Comparison of ENCODE assay signal across 17 cellular contexts in the genomic region with DNA sequence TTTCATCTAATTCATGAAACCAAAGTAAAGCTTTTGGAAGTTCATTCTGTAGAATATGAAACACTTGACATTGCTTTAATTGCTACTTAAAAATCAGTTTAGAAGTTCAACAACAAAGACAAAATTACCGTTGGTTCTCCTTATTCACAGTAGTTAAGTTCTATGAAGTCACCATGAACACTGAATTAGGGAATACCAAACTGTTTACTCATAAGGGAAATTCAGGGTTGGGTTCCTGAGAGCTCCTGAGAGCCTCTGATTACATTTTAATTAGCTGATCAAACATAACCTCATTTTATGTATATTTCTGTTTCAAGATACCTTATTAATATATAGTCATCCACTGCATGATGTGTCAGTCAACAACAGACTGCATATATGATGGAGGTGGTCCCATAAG. TPM values are rescaled to one million over a fixed set of nuclear protein-coding genes. Genes with fewer than 3 reads are reported as not detected.
DNase-seq lines count a peak whose midpoint lies in the region; ATAC-seq, FAIRE-seq and TF ChIP-seq lines count a peak whose summit lies in the region.
"Had no signal": no experiment of that assay in that cellular context is flagged by ENCODE, and none has a peak within 500 bp of the region (broad histone marks: within the 10 kb centered on the region; RNA-seq: fewer than 3 reads in every experiment).

No MANE protein-coding gene starts in this region.

- H4K20me1 ChIP-seq in PC-9 (ENCODE audit: insufficient read depth): no peaks in the 10 kb centered on the region

- no peaks in the 10 kb centered on the region for H3K9me2 ChIP-seq in PC-9 (ENCODE audit: insufficient read depth)

- H3K4me2 ChIP-seq in PC-9: peak overlapping the region; percentile 41
- H3K4me2 ChIP-seq: neural progenitor cell had no signal

- 48 to 58% methylated on average over 1 of the region's 1 CpG for WGBS in aorta, 2 donors

- TF ChIP-seq CTCF in PC-9 (conservative IDR thresholded peaks at IDR 0.05) (no peak), choroid plexus epithelial cell (conservative IDR thresholded peaks at IDR 0.05; ENCODE audit: low read depth, low read length) (no peak)

- H3K79me2 ChIP-seq in PC-9 (ENCODE audit: low read depth): no peaks in the 10 kb centered on the region

- CTCF ChIA-PET in PC-9 (lab: Charles Lee): interaction anchor here (0.5 kb wide), 1 partner anchor 820 kb away, joined by 3 read pairs; no protein-coding TSS in a partner anchor

- FAIRE-seq in H54 (lab: Jason Lieb, UNC): peak; percentile 92
- no peak for FAIRE-seq in GM12891 (lab: Jason Lieb, UNC)
- FAIRE-seq: colon had no signal

- no peak for ATAC-seq in aorta (ENCODE audit: low FRiP score)
- ATAC-seq: gastroesophageal sphincter, left colon had no signal

- no peaks in the 10 kb centered on the region for H3K27me3 ChIP-seq in PC-9 (ENCODE audit: insufficient read depth, low read depth)
- H3K27me3 ChIP-seq in aorta (ENCODE audit: control insufficient read depth in 1 of 2, insufficient read depth in 2 of 2, low read length in 1 of 2): no peaks in the 10 kb centered on the region
- H3K27me3 ChIP-seq: gastroesophageal sphincter, neural progenitor cell had no signal

- H3K4me1 ChIP-seq in PC-9 (replicated peaks; ENCODE audit: insufficient read depth): peaks cover 31% of the 10 kb centered on the region
- H3K4me1 ChIP-seq in aorta (ENCODE audit: control insufficient read depth in 1 of 2, insufficient read depth in 2 of 2, low read length in 2 of 2): peaks cover 2 to 3% of the 10 kb centered on the region in 2 donors
- H3K4me1 ChIP-seq: neural progenitor cell had no signal

- H2AFZ ChIP-seq in PC-9: no peak overlapping the region
- H2AFZ ChIP-seq: neural progenitor cell had no signal

- no peak for DNase-seq in H54 (ENCODE audit: insufficient read length, low spot score)
- peak in 1 of 2 experiments; percentile 63 for DNase-seq in PC-9
- DNase-seq in choroid plexus epithelial cell (ENCODE audit: low read depth): peak; percentile 53
- DNase-seq in renal cortical epithelial cell (ENCODE audit: low read depth): peak; percentile 84
- DNase-seq in NCI-H187 (lab: John Stamatoyannopoulos, UW): no peak
- DNase-seq in aorta: no peak
- no peak for DNase-seq in GM12891 (ENCODE audit: insufficient read length, low spot score)
- DNase-seq: activated CD4-positive, alpha-beta T cell treated with anti-CD3 and anti-CD28 coated beads, Interleukin-2, amount 50 U/mL, for 48 hours; activated naive CD4-positive, alpha-beta T cell treated with Interleukin-2 at 50 U/mL for 16 hours; left colon; NCI-H2029 treated with DMSO at 0.1 percent for 48 hours; NK-92 treated with Interleukin-12 subunit alpha and Interleukin-12 subunit beta, amount 100 ng/mL, for 24 hours had no signal

- intact Hi-C loops in PC-9 (cut with micrococcal nuclease; ENCODE audit: unreplicated experiment): no loop called here
- intact Hi-C loops in aorta (cut with DNase I): no loop called here

- TF ChIP-seq POLR2A in H54 (IDR thresholded peaks at IDR 0.05; ENCODE audit: low read depth, low read length): no peak
- TF ChIP-seq POLR2A in GM12891 (IDR thresholded peaks at IDR 0.05; ENCODE audit: low read depth, low read length): no peak

- H3K4me3 ChIP-seq in PC-9: no peak overlapping the region; the same call in 1 of the 2 replicates
- H3K4me3 ChIP-seq in choroid plexus epithelial cell (ENCODE audit: low read depth, low read length): no peak overlapping the region
- H3K4me3 ChIP-seq in aorta (ENCODE audit: low read length in 2 of 2): no peak overlapping the region
- H3K4me3 ChIP-seq: gastroesophageal sphincter, neural progenitor cell, skin epidermis, thoracic aorta had no signal

- H3K27ac ChIP-seq in PC-9: peak overlapping the region; percentile 83
- H3K27ac ChIP-seq in aorta (ENCODE audit: low read depth in 1 of 2, low read length in 2 of 2): no peak overlapping the region
- H3K27ac ChIP-seq: gastroesophageal sphincter, neural progenitor cell had no signal

- H3K36me3 ChIP-seq in PC-9 (ENCODE audit: low read depth): no peaks in the 10 kb centered on the region
- no peaks in the 10 kb centered on the region for H3K36me3 ChIP-seq in aorta (ENCODE audit: control insufficient read depth in 1 of 2, insufficient read depth in 2 of 2, low read length in 1 of 2)
- H3K36me3 ChIP-seq: gastroesophageal sphincter, neural progenitor cell, thoracic aorta had no signal

- POLR2A ChIA-PET in PC-9 (lab: Charles Lee; ENCODE audit: unreplicated experiment): interaction anchor here (0.6 to 0.7 kb wide), 3 partner anchors 38 to 1718 kb away, joined by 3 to 6 read pairs (median 4); no protein-coding TSS in a partner anchor

- BruUV-seq in PC-9 (replicated peaks; lab: Mats Ljungman, UMichigan): no TSS peak

- peaks cover 24% of the 10 kb centered on the region for H3F3A ChIP-seq in PC-9 (ENCODE audit: insufficient read depth, low read depth)

- no peaks in the 10 kb centered on the region for H3K9me3 ChIP-seq in PC-9 (ENCODE audit: insufficient read depth, low read depth)
- no peaks in the 10 kb centered on the region for H3K9me3 ChIP-seq in aorta (ENCODE audit: control insufficient read depth, low read length)
- H3K9me3 ChIP-seq: thoracic aorta had no signal

TF ChIP-seq in GM12891, 5 proteins besides CTCF, POLR2A, EP300 and RAD21:
- TF ChIP-seq PAX5 (IDR thresholded peaks at IDR 0.05; ENCODE audit: insufficient read depth, low read length, severe bottlenecking) (no peak), SPI1 (IDR thresholded peaks at IDR 0.05; ENCODE audit: low read depth, low read length) (no peak), POU2F2 (IDR thresholded peaks at IDR 0.05; ENCODE audit: low read depth, low read length) (no peak), TAF1 (IDR thresholded peaks at IDR 0.05; ENCODE audit: low read depth, low read length) (no peak), POLR2AphosphoS5 (IDR thresholded peaks at IDR 0.05; ENCODE audit: low read depth, low read length) (no peak)

RNA-seq across cellular contexts. Expression of a gene that starts 46.1 kb away (rescaled TPM):
- 4.6 and 4.7 TPM in 2 replicates for total RNA-seq in PC-9 (2021)
- total RNA-seq in renal cortical epithelial cell: 2.1 and 3.9 TPM in 2 replicates
- total RNA-seq in aorta: 10 to 100 TPM; 11.6 to 16.5 TPM
- polyA plus RNA-seq in aorta: 10 to 100 TPM; 10.6 to 13.4 TPM
- 0.77 TPM for polyA plus RNA-seq in GM12891 (2012; ENCODE audit: low read depth, missing spikeins)

Comparison
In these comparisons a context has a peak if more than half of its experiments do, and no peak if none do; other contexts are left out.
1. DNase-seq: peak in choroid plexus epithelial cell (single experiment) and renal cortical epithelial cell (single experiment); none in H54 (single experiment), NCI-H187 (0 of 2), aorta (0 of 2) and GM12891 (single experiment).